In the genomic region with DNA sequence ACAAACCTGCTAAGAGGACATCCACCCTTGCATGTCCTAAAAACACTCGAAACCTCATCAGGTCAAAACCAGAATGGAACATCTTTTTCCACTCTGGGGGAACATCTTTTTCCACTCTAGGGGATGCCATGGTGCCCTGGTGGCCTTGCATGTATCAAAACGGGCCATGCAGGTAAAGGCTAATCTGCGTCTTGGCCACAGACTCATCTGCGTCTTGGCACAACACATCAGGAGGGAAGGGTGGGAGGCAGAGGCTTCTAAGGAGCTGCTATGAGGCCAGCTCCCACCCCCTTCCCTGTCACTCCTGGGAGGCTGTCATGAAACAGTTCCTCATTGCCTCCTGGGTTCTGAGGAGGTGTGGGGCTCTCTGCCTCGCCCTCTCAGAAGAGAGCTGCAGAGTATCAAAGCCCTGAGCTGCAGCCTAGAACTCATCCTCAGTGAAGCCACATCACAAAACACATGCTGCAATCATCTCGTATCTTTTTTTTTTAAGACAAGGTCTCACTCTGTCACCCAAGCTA, we compare ENCODE assay signal across 23 cellular contexts. TPM values are rescaled to one million over a fixed set of nuclear protein-coding genes. Genes with fewer than 3 reads are reported as not detected.
DNase-seq lines count a peak whose midpoint lies in the region; ATAC-seq and TF ChIP-seq lines count a peak whose summit lies in the region.
"Had no signal": no experiment of that assay in that cellular context is flagged by ENCODE, and none has a peak within 500 bp of the region (broad histone marks: within the 10 kb centered on the region; RNA-seq: fewer than 3 reads in every experiment).

No MANE protein-coding gene starts in this region.

- DNase-seq in stimulated activated naive CD8-positive, alpha-beta T cell treated with anti-CD3 and anti-CD28 coated beads, Interleukin-15, amount 100 ng/mL, for 72 hours = no peak
- DNase-seq in T-helper 17 cell (no peak), nephron progenitor cell (no peak), NCI-H69 (lab: John Stamatoyannopoulos, UW) (no peak), omental fat pad (ENCODE audit: low spot score) (no peak)
- DNase-seq: ACHN; C1 segment of cervical spinal cord; CD8-positive, alpha-beta T cell; DMS153; GDM1; GOT3; IMR-90; MV-4-11; NCI-H1105 treated with DMSO at 0.1 percent for 48 hours; NCI-H2029 treated with DMSO at 0.1 percent for 48 hours; NCI-H345; NCI-H524; PC-9; RPMI8226; SHP77 had no signal

- no peaks in the 10 kb centered on the region for H3K4me1 Mint-ChIP-seq in stimulated activated naive CD8-positive, alpha-beta T cell treated with anti-CD3 and anti-CD28 coated beads, Interleukin-15, Interleukin-2, amounts not matched to agents 100 ng/mL and 50 ng/mL, for 24 hours (ENCODE audit: low read depth)
- H3K4me1 Mint-ChIP-seq in stimulated activated naive CD8-positive, alpha-beta T cell treated with anti-CD3 and anti-CD28 coated beads, Interleukin-15, amount 100 ng/mL, for 72 hours = no peaks in the 10 kb centered on the region
- H3K4me1 Mint-ChIP-seq in T-helper 17 cell (peaks cover 5% of the 10 kb centered on the region), nephron progenitor cell (peaks cover 5% of the 10 kb centered on the region)

- H3K4me3 Mint-ChIP-seq in stimulated activated naive CD8-positive, alpha-beta T cell treated with anti-CD3 and anti-CD28 coated beads, Interleukin-15, Interleukin-2, amounts not matched to agents 100 ng/mL and 50 ng/mL, for 24 hours = no peak overlapping the region
- no peak overlapping the region for H3K4me3 Mint-ChIP-seq in stimulated activated naive CD8-positive, alpha-beta T cell treated with anti-CD3 and anti-CD28 coated beads, Interleukin-15, amount 100 ng/mL, for 72 hours
- H3K4me3 Mint-ChIP-seq in T-helper 17 cell (no peak overlapping the region), nephron progenitor cell (no peak overlapping the region)
- H3K4me3 Mint-ChIP-seq: CD8-positive, alpha-beta T cell had no signal

- H3K9me3 Mint-ChIP-seq in stimulated activated naive CD8-positive, alpha-beta T cell treated with anti-CD3 and anti-CD28 coated beads, Interleukin-15, Interleukin-2, amounts not matched to agents 100 ng/mL and 50 ng/mL, for 24 hours = no peaks in the 10 kb centered on the region
- H3K9me3 Mint-ChIP-seq in stimulated activated naive CD8-positive, alpha-beta T cell treated with anti-CD3 and anti-CD28 coated beads, Interleukin-15, amount 100 ng/mL, for 72 hours = no peaks in the 10 kb centered on the region
- H3K9me3 Mint-ChIP-seq in nephron progenitor cell = no peaks in the 10 kb centered on the region
- H3K9me3 Mint-ChIP-seq: CD8-positive, alpha-beta T cell had no signal

- peaks cover 73% of the 10 kb centered on the region for H3K36me3 Mint-ChIP-seq in stimulated activated naive CD8-positive, alpha-beta T cell treated with anti-CD3 and anti-CD28 coated beads, Interleukin-15, Interleukin-2, amounts not matched to agents 100 ng/mL and 50 ng/mL, for 24 hours (ENCODE audit: low read depth)
- H3K36me3 Mint-ChIP-seq in T-helper 17 cell (ENCODE audit: low read depth) (peaks cover 20% of the 10 kb centered on the region), nephron progenitor cell (ENCODE audit: low read depth) (peaks cover 61% of the 10 kb centered on the region)

- H3K9me3 ChIP-seq in T-helper 17 cell (ENCODE audit: control insufficient read depth, low read length, poor library complexity, severe bottlenecking) = no peaks in the 10 kb centered on the region

- no peaks in the 10 kb centered on the region for H3K27me3 Mint-ChIP-seq in stimulated activated naive CD8-positive, alpha-beta T cell treated with anti-CD3 and anti-CD28 coated beads, Interleukin-15, Interleukin-2, amounts not matched to agents 100 ng/mL and 50 ng/mL, for 24 hours
- no peaks in the 10 kb centered on the region for H3K27me3 Mint-ChIP-seq in stimulated activated naive CD8-positive, alpha-beta T cell treated with anti-CD3 and anti-CD28 coated beads, Interleukin-15, amount 100 ng/mL, for 72 hours
- H3K27me3 Mint-ChIP-seq in T-helper 17 cell = no peaks in the 10 kb centered on the region
- no peaks in the 10 kb centered on the region for H3K27me3 Mint-ChIP-seq in nephron progenitor cell (ENCODE audit: low read depth, poor library complexity)

- no peak for ATAC-seq in stimulated activated naive CD8-positive, alpha-beta T cell treated with anti-CD3 and anti-CD28 coated beads, Interleukin-15, amount 100 ng/mL, for 72 hours
- ATAC-seq in T-helper 17 cell = no peak
- no peak for ATAC-seq in HG02678 (IDR thresholded peaks at IDR 0.05; ENCODE audit: unreplicated experiment)
- ATAC-seq in omental fat pad (ENCODE audit: low FRiP score) = no peak
- ATAC-seq: CD8-positive, alpha-beta T cell; HCT116 had no signal

- TF ChIP-seq CTCF in nephron progenitor cell (IDR thresholded peaks at IDR 0.05) (no peak), omental fat pad (IDR thresholded peaks at IDR 0.05) (no peak)

- peak overlapping the region; percentile 23 for H3K27ac Mint-ChIP-seq in stimulated activated naive CD8-positive, alpha-beta T cell treated with anti-CD3 and anti-CD28 coated beads, Interleukin-15, Interleukin-2, amounts not matched to agents 100 ng/mL and 50 ng/mL, for 24 hours
- no peak overlapping the region for H3K27ac Mint-ChIP-seq in stimulated activated naive CD8-positive, alpha-beta T cell treated with anti-CD3 and anti-CD28 coated beads, Interleukin-15, amount 100 ng/mL, for 72 hours
- peak overlapping the region; percentile 59 for H3K27ac Mint-ChIP-seq in T-helper 17 cell
- H3K27ac Mint-ChIP-seq in nephron progenitor cell = peak overlapping the region; percentile 17

RNA-seq across cellular contexts. Expression of a gene that starts 27.6 kb away (rescaled TPM):
- total RNA-seq in T-helper 17 cell (10 to 100 TPM; 29.0 to 31.6 TPM), omental fat pad (10 to 100 TPM; 23.0 to 34.8 (median 26.4) TPM)

RNA-seq across cellular contexts. Expression of a gene that starts 30.2 kb away (rescaled TPM):
- total RNA-seq in T-helper 17 cell (10 to 100 TPM; 41.6 to 42.5 TPM), omental fat pad (10 to 100 TPM; 47.3 to 73.0 (median 61.5) TPM)

Comparison
In these comparisons a context has a peak if more than half of its experiments do, and no peak if none do; other contexts are left out.
1. H3K27ac Mint-ChIP-seq: peak in stimulated activated naive CD8-positive, alpha-beta T cell treated with anti-CD3 and anti-CD28 coated beads, Interleukin-15, Interleukin-2, amounts not matched to agents 100 ng/mL and 50 ng/mL, for 24 hours (single experiment), T-helper 17 cell (single experiment) and nephron progenitor cell (single experiment); none in stimulated activated naive CD8-positive, alpha-beta T cell treated with anti-CD3 and anti-CD28 coated beads, Interleukin-15, amount 100 ng/mL, for 72 hours (0 of 2).